Comparison of ENCODE assay signal across 16 cellular contexts in genomic region chr15:71055461-71055860, GRCh38. TPM values are rescaled to one million over a fixed set of nuclear protein-coding genes. Genes with fewer than 3 reads are reported as not detected.
A peak's percentile ranks its signal among the peaks of the same experiment; 100 is the strongest.
DNase-seq lines count a peak whose midpoint lies in the region; ATAC-seq and TF ChIP-seq lines count a peak whose summit lies in the region.
"Had no signal": no experiment of that assay in that cellular context is flagged by ENCODE, and none has a peak within 500 bp of the region (broad histone marks: within the 10 kb centered on the region; RNA-seq: fewer than 3 reads in every experiment).

No MANE protein-coding gene starts in this region.

- ATAC-seq in heart right ventricle: no peak
- no peak for ATAC-seq in CD4-positive, alpha-beta T cell (ENCODE audit: poor library complexity)
- ATAC-seq: activated CD8-positive, alpha-beta T cell treated with anti-CD3 and anti-CD28 coated beads, Interleukin-2, amount 10 ng/mL, durations not matched to agents 7 days and 5 days; activated T-helper 17 cell treated with anti-CD3 and anti-CD28 coated beads, Interleukin-2, amount 50 U/mL, for 72 hours had no signal

- POLR2A ChIA-PET in A673 (lab: Charles Lee; ENCODE audit: low non-redundant PET): no interaction called here
- POLR2A ChIA-PET in CD4-positive, alpha-beta T cell (lab: Charles Lee): no interaction called here

- H3K36me3 ChIP-seq in A673 (ENCODE audit: insufficient read depth, low read length, poor library complexity, severe bottlenecking): no peaks in the 10 kb centered on the region
- H3K36me3 ChIP-seq in heart right ventricle: peaks cover 0 to 8% (median 0%) of the 10 kb centered on the region in 9 donors
- H3K36me3 ChIP-seq: SJCRH30 had no signal

- WGBS in heart right ventricle, 2 donors: 70 to 80% methylated on average over 1 of the region's 1 CpG

- no peaks in the 10 kb centered on the region for H3K4me1 Mint-ChIP-seq in CD4-positive, alpha-beta T cell (ENCODE audit: low read depth)
- H3K4me1 Mint-ChIP-seq: activated T-helper 17 cell treated with anti-CD3 and anti-CD28 coated beads, Interleukin-2, amount 50 U/mL, for 72 hours had no signal

- no peak overlapping the region for H3K4me3 ChIP-seq in A673 (ENCODE audit: low read depth, low read length, poor library complexity, severe bottlenecking)
- H3K4me3 ChIP-seq in fibroblast of the aortic adventitia (ENCODE audit: low read depth, low read length): no peak overlapping the region
- H3K4me3 ChIP-seq in heart right ventricle: no peak overlapping the region
- H3K4me3 ChIP-seq: SJCRH30, stomach had no signal

- peak; percentile 41 for DNase-seq in A673 (ENCODE audit: low spot score)
- DNase-seq in HT-29 (ENCODE audit: low spot score): peak; percentile 47
- DNase-seq in amniotic epithelial cell (ENCODE audit: low read depth): peak; percentile 43
- peak; percentile 55 for DNase-seq in fibroblast of the aortic adventitia (ENCODE audit: low read depth)
- no peak for DNase-seq in UCSD-AML1 (lab: John Stamatoyannopoulos, UW; ENCODE audit: unreplicated experiment)
- DNase-seq in heart right ventricle: no peak
- no peak for DNase-seq in activated CD4-positive, alpha-beta T cell treated with anti-CD3 and anti-CD28 coated beads, Interleukin-2, amount 50 U/mL, for 1 hour
- DNase-seq in CD4-positive, alpha-beta T cell: no peak
- DNase-seq: activated CD8-positive, alpha-beta T cell treated with anti-CD3 and anti-CD28 coated beads, Interleukin-2, amount 10 ng/mL, durations not matched to agents 7 days and 5 days; anterior cingulate cortex; NCI-H2107; SJCRH30; small intestine; stomach had no signal

- peaks cover 22% of the 10 kb centered on the region for H3K27me3 Mint-ChIP-seq in CD4-positive, alpha-beta T cell
- H3K27me3 Mint-ChIP-seq: dendritic cell treated with granulocyte-macrophage colony-stimulating factor and Interleukin-4, amounts not matched to agents 40 ng/mL and 50 ng/mL, for 4 days had no signal

- CTCF ChIA-PET in A673 (lab: Charles Lee): no interaction called here
- CTCF ChIA-PET in CD4-positive, alpha-beta T cell (lab: Charles Lee): no interaction called here

- H3K9me3 Mint-ChIP-seq in CD4-positive, alpha-beta T cell: peaks cover 11% of the 10 kb centered on the region
- H3K9me3 Mint-ChIP-seq: activated T-helper 17 cell treated with anti-CD3 and anti-CD28 coated beads, Interleukin-2, amount 50 U/mL, for 72 hours; dendritic cell treated with granulocyte-macrophage colony-stimulating factor and Interleukin-4, amounts not matched to agents 40 ng/mL and 50 ng/mL, for 4 days had no signal

- no peak overlapping the region for H3K27ac ChIP-seq in A673 (ENCODE audit: low read depth, low read length, poor library complexity, severe bottlenecking)
- no peak overlapping the region for H3K27ac ChIP-seq in heart right ventricle
- H3K27ac ChIP-seq in CD4-positive, alpha-beta T cell (ENCODE audit: low read depth, low read length): no peak overlapping the region
- H3K27ac ChIP-seq: SJCRH30, stomach had no signal

- intact Hi-C loops in A673 (cut with micrococcal nuclease; ENCODE audit: unreplicated experiment) (no loop called here), heart right ventricle (cut with DNase I) (no loop called here)
- intact Hi-C loops in CD4-positive, alpha-beta T cell (cut with DNase I, micrococcal nuclease): loop anchor here in 1 of 2 experiments (5.0 kb wide), 1 partner anchor 213 kb away; no protein-coding TSS in a partner anchor

- no peaks in the 10 kb centered on the region for H3K9me3 ChIP-seq in A673 (ENCODE audit: low read depth, low read length, poor library complexity, severe bottlenecking)
- peaks cover 0 to 28% (median 4%) of the 10 kb centered on the region in 11 donors for H3K9me3 ChIP-seq in heart right ventricle
- H3K9me3 ChIP-seq in CD4-positive, alpha-beta T cell (ENCODE audit: control insufficient read depth, low read length): no peaks in the 10 kb centered on the region
- H3K9me3 ChIP-seq: SJCRH30, stomach had no signal

- TF ChIP-seq CTCF in A673 (conservative IDR thresholded peaks at IDR 0.05; ENCODE audit: low read depth, low read length): no peak
- TF ChIP-seq CTCF in fibroblast of the aortic adventitia (IDR thresholded peaks at IDR 0.05; ENCODE audit: insufficient read depth, low read length): no peak
- no peak for TF ChIP-seq CTCF in heart right ventricle (IDR thresholded peaks at IDR 0.05)
- TF ChIP-seq CTCF in CD4-positive, alpha-beta T cell (IDR thresholded peaks at IDR 0.05): no peak

- no peaks in the 10 kb centered on the region for H3K36me3 Mint-ChIP-seq in CD4-positive, alpha-beta T cell (ENCODE audit: low read depth)

- no TSS peak for BruUV-seq in A673 (replicated peaks; lab: Mats Ljungman, UMichigan)

- peaks cover 18% of the 10 kb centered on the region for H3K4me1 ChIP-seq in A673 (ENCODE audit: insufficient read depth, low read length, poor library complexity, severe bottlenecking)
- peaks cover 0 to 11% (median 0%) of the 10 kb centered on the region in 9 donors for H3K4me1 ChIP-seq in heart right ventricle
- H3K4me1 ChIP-seq: stomach had no signal

- H3K27ac Mint-ChIP-seq in CD4-positive, alpha-beta T cell: no peak overlapping the region
- H3K27ac Mint-ChIP-seq: activated CD8-positive, alpha-beta T cell treated with anti-CD3 and anti-CD28 coated beads, Interleukin-2, amount 10 ng/mL, durations not matched to agents 7 days and 5 days; activated T-helper 17 cell treated with anti-CD3 and anti-CD28 coated beads, Interleukin-2, amount 50 U/mL, for 72 hours; dendritic cell treated with granulocyte-macrophage colony-stimulating factor and Interleukin-4, amounts not matched to agents 40 ng/mL and 50 ng/mL, for 4 days had no signal

- no peak overlapping the region for H3K4me3 Mint-ChIP-seq in CD4-positive, alpha-beta T cell
- H3K4me3 Mint-ChIP-seq: activated CD8-positive, alpha-beta T cell treated with anti-CD3 and anti-CD28 coated beads, Interleukin-2, amount 10 ng/mL, durations not matched to agents 7 days and 5 days; activated T-helper 17 cell treated with anti-CD3 and anti-CD28 coated beads, Interleukin-2, amount 50 U/mL, for 72 hours; dendritic cell treated with granulocyte-macrophage colony-stimulating factor and Interleukin-4, amounts not matched to agents 40 ng/mL and 50 ng/mL, for 4 days had no signal

- H3K27me3 ChIP-seq in A673 (replicated peaks; ENCODE audit: insufficient read depth, low read depth, low read length, poor library complexity) (no peaks in the 10 kb centered on the region), heart right ventricle (no peaks in the 10 kb centered on the region)
- H3K27me3 ChIP-seq in CD4-positive, alpha-beta T cell (ENCODE audit: control insufficient read depth, insufficient read depth, low read length): no peaks in the 10 kb centered on the region
- H3K27me3 ChIP-seq: SJCRH30, stomach had no signal

RNA-seq across cellular contexts. Expression of gene THSD4, which starts 59.8 kb away (rescaled TPM):
- total RNA-seq in A673 (2021) (2.4 and 3.5 TPM in 2 replicates), fibroblast of the aortic adventitia (ENCODE audit: low replicate concordance) (28.1 and 50.9 TPM in 2 replicates), heart right ventricle (100 to 1,000 TPM in 8 of 10 donors, 10 to 100 TPM in 2; 72.3 to 212 (median 170) TPM)
- 19.5 and 31.9 TPM in 2 replicates for total RNA-seq in HT-29 (2014; rRNA removed; shearing (Covaris generic))
- polyA plus RNA-seq in heart right ventricle: 10 to 100 TPM; 20.8 to 29.4 TPM
- total RNA-seq in CD4-positive, alpha-beta T cell: not detected
- total RNA-seq: activated CD8-positive, alpha-beta T cell treated with anti-CD3 and anti-CD28 coated beads, Interleukin-2, amount 10 ng/mL, durations not matched to agents 7 days and 5 days had no signal

Comparison
In these comparisons a context has a peak if more than half of its experiments do, and no peak if none do; other contexts are left out.
1. DNase-seq: peak in A673 (single experiment), HT-29 (single experiment), amniotic epithelial cell (single experiment) and fibroblast of the aortic adventitia (single experiment); none in UCSD-AML1 (single experiment), heart right ventricle (0 of 2), activated CD4-positive, alpha-beta T cell treated with anti-CD3 and anti-CD28 coated beads, Interleukin-2, amount 50 U/mL, for 1 hour (single experiment) and CD4-positive, alpha-beta T cell (0 of 10).